10 cellular contexts compared by ENCODE assay signal in the genomic region with DNA sequence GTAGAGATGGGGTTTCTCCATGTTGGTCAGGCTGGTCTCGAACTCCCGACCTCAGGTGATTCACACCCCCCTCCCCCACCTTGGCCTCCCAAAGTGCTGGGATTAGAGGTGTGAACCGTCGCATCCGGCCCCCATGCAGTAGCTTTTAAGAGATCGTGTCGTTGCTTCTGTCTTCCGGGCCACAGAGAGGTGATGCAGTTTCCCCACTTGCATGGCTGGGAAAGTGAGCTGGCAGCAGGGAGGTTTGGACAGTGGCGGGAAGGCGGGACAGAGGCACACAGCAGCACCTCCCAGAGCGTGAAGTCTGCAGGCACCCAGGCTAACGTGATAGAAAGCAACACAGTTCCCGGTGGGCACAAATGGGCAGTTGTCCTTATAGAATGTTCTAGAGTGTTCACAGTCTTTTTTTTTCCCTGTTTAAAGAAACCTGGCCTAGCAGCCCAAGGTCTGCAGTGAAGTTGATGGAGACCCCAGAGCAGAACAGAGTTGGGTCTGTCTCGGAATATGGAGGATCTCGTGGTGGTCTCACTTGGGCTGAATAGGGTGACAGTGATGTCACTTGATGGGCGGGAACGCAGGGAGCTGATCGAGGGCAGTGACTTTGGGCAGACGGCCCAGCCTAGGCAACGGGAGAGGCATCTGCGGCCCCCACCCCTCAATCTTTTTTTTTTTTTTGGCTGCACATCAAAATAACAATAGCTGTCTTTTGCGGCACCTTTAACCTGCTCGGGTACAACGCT. TPM values are rescaled to one million over a fixed set of nuclear protein-coding genes. Genes with fewer than 3 reads are reported as not detected.
DNase-seq lines count a peak whose midpoint lies in the region; ATAC-seq and TF ChIP-seq lines count a peak whose summit lies in the region.
"Had no signal": no experiment of that assay in that cellular context is flagged by ENCODE, and none has a peak within 500 bp of the region (broad histone marks: within the 10 kb centered on the region; RNA-seq: fewer than 3 reads in every experiment).

No MANE protein-coding gene starts in this region.

- no peak for ATAC-seq in GM18909 (IDR thresholded peaks at IDR 0.05; ENCODE audit: poor library complexity, unreplicated experiment)
- no peak for ATAC-seq in GM21576 (IDR thresholded peaks at IDR 0.05; ENCODE audit: unreplicated experiment)

- H3K9ac ChIP-seq in colonic mucosa (ENCODE audit: low read depth in 2 of 2, low read length in 2 of 2) (peak overlapping the region in 1 of 2 donors; percentile 43), skeletal muscle satellite cell (ENCODE audit: low read depth, low read length) (peak overlapping the region; percentile 19)

- H3K27me3 ChIP-seq in colonic mucosa (no peaks in the 10 kb centered on the region), skeletal muscle satellite cell (ENCODE audit: control insufficient read depth, insufficient read depth, low read length) (no peaks in the 10 kb centered on the region)

- TF ChIP-seq CTCF in colonic mucosa (IDR thresholded peaks at IDR 0.05): no peak

- H3K27ac Mint-ChIP-seq in T-helper 2 cell treated with Interferon-gamma antibody and Interleukin-4, amounts not matched to agents 5 μg/mL and 100 μg/mL, for 36 hours: peak overlapping the region; percentile 95

- peaks cover 50% of the 10 kb centered on the region for H3K4me1 Mint-ChIP-seq in T-helper 2 cell treated with Interferon-gamma antibody and Interleukin-4, amounts not matched to agents 5 μg/mL and 100 μg/mL, for 36 hours (ENCODE audit: low read depth)

- H3K9me3 ChIP-seq in colonic mucosa (no peaks in the 10 kb centered on the region), skeletal muscle satellite cell (replicated peaks; ENCODE audit: low read length) (no peaks in the 10 kb centered on the region)

- H3K4me3 ChIP-seq in colonic mucosa (no peak overlapping the region), skeletal muscle satellite cell (ENCODE audit: low read length) (no peak overlapping the region)

- H3K36me3 Mint-ChIP-seq in T-helper 2 cell treated with Interferon-gamma antibody and Interleukin-4, amounts not matched to agents 5 μg/mL and 100 μg/mL, for 36 hours (ENCODE audit: low read depth): peaks cover 54% of the 10 kb centered on the region

- H3K4me1 ChIP-seq in colonic mucosa (peaks cover 10% of the 10 kb centered on the region), skeletal muscle satellite cell (ENCODE audit: control insufficient read depth, insufficient read depth, low read length) (peaks cover 56% of the 10 kb centered on the region)

- no peaks in the 10 kb centered on the region for H3K36me3 ChIP-seq in colonic mucosa
- H3K36me3 ChIP-seq in skeletal muscle satellite cell (ENCODE audit: insufficient read depth, low read length): peaks cover 11% of the 10 kb centered on the region

- no peaks in the 10 kb centered on the region for H3K9me3 Mint-ChIP-seq in T-helper 2 cell treated with Interferon-gamma antibody and Interleukin-4, amounts not matched to agents 5 μg/mL and 100 μg/mL, for 36 hours

- no peaks in the 10 kb centered on the region for H3K27me3 Mint-ChIP-seq in T-helper 2 cell treated with Interferon-gamma antibody and Interleukin-4, amounts not matched to agents 5 μg/mL and 100 μg/mL, for 36 hours (ENCODE audit: low read depth)

- peak; percentile 31 for DNase-seq in EH (ENCODE audit: low read depth)
- DNase-seq in T-helper 2 cell treated with Interferon-gamma antibody and Interleukin-4, amounts not matched to agents 5 μg/mL and 100 μg/mL, for 36 hours (ENCODE audit: low spot score): peak; percentile 29
- DNase-seq in colonic mucosa: no peak
- no peak for DNase-seq in NCI-H2107 treated with DMSO at 0.1 percent for 48 hours (lab: John Stamatoyannopoulos, UW; ENCODE audit: unreplicated experiment)
- no peak for DNase-seq in NCI-H1048 (lab: John Stamatoyannopoulos, UW)
- DNase-seq: NCI-H510A had no signal

- intact Hi-C loops in colonic mucosa (cut with DNase I): loop anchor here (2.0 kb wide), 1 partner anchor 103 kb away; no protein-coding TSS in a partner anchor

- peak overlapping the region; percentile 64 for H3K4me2 ChIP-seq in skeletal muscle satellite cell (ENCODE audit: low read length)

- peak overlapping the region; percentile 93 for H3K4me3 Mint-ChIP-seq in T-helper 2 cell treated with Interferon-gamma antibody and Interleukin-4, amounts not matched to agents 5 μg/mL and 100 μg/mL, for 36 hours

- peak overlapping the region; percentile 51 for H3K27ac ChIP-seq in colonic mucosa

RNA-seq across cellular contexts. Expression of a gene that starts 4.9 kb away (rescaled TPM):
- total RNA-seq in colonic mucosa: 10 to 100 TPM in 1 of 2 donors, 1 to 10 TPM in 1; 6.3 to 48.5 TPM
- total RNA-seq in skeletal muscle satellite cell (2012; rRNA removed): 27.1 and 31.7 TPM in 2 replicates

RNA-seq across cellular contexts. Expression of a gene that starts 11.5 kb away (rescaled TPM):
- under 1 TPM in 1 of 2 donors, not detected in 1; 0.15 TPM for total RNA-seq in colonic mucosa
- not detected in 2 replicates for total RNA-seq in skeletal muscle satellite cell (2012; rRNA removed)
- total RNA-seq: HT1080 had no signal

RNA-seq across cellular contexts. Expression of a gene that starts 46.7 kb away (rescaled TPM):
- 100 to 1,000 TPM; 110 TPM for total RNA-seq in colonic mucosa
- total RNA-seq in skeletal muscle satellite cell (2012; rRNA removed): 342 and 422 TPM in 2 replicates

RNA-seq across cellular contexts. Expression of a gene that starts 54.7 kb away (rescaled TPM):
- total RNA-seq in colonic mucosa: 10 to 100 TPM; 35.2 to 52.9 TPM
- 18.0 and 18.8 TPM in 2 replicates for total RNA-seq in skeletal muscle satellite cell (2012; rRNA removed)

Comparison
In these comparisons a context has a peak if more than half of its experiments do, and no peak if none do; other contexts are left out.
1. DNase-seq: peak in EH (single experiment) and T-helper 2 cell treated with Interferon-gamma antibody and Interleukin-4, amounts not matched to agents 5 μg/mL and 100 μg/mL, for 36 hours (single experiment); none in colonic mucosa (single experiment), NCI-H2107 treated with DMSO at 0.1 percent for 48 hours (single experiment) and NCI-H1048 (single experiment).